1 cellular context compared by ENCODE assay signal in the genomic region with DNA sequence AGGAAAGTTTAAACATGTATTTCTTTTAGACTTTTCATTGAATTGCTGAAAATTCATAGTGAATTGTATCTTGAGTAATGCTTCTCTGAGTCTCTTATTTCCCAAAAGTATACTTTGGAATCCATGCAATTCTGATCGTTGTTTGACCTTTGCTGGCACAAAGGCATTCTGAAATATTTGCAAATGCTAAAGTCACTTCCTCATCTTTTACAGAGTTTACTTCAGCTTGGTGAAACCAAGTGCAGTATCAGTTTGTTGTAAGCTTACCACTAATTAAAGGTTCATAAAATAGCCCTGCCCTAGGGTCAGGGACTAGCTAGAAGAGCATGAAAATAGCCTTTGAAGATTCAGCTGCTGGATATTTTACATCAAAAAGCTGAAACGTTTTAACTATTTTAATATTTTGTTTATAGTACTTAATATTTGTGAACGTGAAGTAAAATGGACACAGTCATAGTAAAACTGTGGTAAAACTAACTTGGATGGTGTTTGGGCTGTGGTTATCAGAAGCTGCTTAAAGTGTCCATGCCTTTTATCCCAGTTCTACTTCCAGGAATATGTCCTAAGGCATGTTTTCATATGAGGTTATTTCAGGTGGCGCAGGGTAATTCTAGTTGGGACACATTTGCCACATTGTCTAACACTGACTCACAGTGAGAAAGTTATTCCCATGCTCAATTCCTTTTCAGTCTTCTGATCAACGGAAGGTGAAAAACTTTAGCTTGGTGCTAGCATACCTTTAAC.
TF ChIP-seq lines count a peak whose summit lies in the region.

No MANE protein-coding gene starts in this region.

TF ChIP-seq in GM23338, 12 proteins besides CTCF, POLR2A, EP300 and RAD21 (continued from another document):
- TF ChIP-seq, protein P1, sequence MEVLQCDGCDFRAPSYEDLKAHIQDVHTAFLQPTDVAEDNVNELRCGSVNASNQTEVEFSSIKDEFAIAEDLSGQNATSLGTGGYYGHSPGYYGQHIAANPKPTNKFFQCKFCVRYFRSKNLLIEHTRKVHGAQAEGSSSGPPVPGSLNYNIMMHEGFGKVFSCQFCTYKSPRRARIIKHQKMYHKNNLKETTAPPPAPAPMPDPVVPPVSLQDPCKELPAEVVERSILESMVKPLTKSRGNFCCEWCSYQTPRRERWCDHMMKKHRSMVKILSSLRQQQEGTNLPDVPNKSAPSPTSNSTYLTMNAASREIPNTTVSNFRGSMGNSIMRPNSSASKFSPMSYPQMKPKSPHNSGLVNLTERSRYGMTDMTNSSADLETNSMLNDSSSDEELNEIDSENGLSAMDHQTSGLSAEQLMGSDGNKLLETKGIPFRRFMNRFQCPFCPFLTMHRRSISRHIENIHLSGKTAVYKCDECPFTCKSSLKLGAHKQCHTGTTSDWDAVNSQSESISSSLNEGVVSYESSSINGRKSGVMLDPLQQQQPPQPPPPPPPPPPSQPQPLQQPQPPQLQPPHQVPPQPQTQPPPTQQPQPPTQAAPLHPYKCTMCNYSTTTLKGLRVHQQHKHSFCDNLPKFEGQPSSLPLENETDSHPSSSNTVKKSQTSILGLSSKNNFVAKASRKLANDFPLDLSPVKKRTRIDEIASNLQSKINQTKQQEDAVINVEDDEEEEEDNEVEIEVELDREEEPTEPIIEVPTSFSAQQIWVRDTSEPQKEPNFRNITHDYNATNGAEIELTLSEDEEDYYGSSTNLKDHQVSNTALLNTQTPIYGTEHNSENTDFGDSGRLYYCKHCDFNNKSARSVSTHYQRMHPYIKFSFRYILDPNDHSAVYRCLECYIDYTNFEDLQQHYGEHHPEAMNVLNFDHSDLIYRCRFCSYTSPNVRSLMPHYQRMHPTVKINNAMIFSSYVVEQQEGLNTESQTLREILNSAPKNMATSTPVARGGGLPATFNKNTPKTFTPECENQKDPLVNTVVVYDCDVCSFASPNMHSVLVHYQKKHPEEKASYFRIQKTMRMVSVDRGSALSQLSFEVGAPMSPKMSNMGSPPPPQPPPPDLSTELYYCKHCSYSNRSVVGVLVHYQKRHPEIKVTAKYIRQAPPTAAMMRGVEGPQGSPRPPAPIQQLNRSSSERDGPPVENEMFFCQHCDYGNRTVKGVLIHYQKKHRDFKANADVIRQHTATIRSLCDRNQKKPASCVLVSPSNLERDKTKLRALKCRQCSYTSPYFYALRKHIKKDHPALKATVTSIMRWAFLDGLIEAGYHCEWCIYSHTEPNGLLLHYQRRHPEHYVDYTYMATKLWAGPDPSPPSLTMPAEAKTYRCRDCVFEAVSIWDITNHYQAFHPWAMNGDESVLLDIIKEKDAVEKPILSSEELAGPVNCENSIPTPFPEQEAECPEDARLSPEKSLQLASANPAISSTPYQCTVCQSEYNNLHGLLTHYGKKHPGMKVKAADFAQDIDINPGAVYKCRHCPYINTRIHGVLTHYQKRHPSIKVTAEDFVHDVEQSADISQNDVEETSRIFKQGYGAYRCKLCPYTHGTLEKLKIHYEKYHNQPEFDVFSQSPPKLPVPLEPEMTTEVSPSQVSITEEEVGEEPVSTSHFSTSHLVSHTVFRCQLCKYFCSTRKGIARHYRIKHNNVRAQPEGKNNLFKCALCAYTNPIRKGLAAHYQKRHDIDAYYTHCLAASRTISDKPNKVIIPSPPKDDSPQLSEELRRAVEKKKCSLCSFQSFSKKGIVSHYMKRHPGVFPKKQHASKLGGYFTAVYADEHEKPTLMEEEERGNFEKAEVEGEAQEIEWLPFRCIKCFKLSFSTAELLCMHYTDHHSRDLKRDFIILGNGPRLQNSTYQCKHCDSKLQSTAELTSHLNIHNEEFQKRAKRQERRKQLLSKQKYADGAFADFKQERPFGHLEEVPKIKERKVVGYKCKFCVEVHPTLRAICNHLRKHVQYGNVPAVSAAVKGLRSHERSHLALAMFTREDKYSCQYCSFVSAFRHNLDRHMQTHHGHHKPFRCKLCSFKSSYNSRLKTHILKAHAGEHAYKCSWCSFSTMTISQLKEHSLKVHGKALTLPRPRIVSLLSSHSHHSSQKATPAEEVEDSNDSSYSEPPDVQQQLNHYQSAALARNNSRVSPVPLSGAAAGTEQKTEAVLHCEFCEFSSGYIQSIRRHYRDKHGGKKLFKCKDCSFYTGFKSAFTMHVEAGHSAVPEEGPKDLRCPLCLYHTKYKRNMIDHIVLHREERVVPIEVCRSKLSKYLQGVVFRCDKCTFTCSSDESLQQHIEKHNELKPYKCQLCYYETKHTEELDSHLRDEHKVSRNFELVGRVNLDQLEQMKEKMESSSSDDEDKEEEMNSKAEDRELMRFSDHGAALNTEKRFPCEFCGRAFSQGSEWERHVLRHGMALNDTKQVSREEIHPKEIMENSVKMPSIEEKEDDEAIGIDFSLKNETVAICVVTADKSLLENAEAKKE (CRISPR knock-in tag; IDR thresholded peaks at IDR 0.05), result no peak
- TF ChIP-seq ZNF114 (CRISPR knock-in tag; IDR thresholded peaks at IDR 0.05), result no peak
- TF ChIP-seq, protein P2, sequence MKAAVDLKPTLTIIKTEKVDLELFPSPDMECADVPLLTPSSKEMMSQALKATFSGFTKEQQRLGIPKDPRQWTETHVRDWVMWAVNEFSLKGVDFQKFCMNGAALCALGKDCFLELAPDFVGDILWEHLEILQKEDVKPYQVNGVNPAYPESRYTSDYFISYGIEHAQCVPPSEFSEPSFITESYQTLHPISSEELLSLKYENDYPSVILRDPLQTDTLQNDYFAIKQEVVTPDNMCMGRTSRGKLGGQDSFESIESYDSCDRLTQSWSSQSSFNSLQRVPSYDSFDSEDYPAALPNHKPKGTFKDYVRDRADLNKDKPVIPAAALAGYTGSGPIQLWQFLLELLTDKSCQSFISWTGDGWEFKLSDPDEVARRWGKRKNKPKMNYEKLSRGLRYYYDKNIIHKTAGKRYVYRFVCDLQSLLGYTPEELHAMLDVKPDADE (IDR thresholded peaks at IDR 0.05), result no peak
- no peak for TF ChIP-seq JUNB (IDR thresholded peaks at IDR 0.05; ENCODE audit: unreplicated experiment)
- no peak for TF ChIP-seq EZH2 (IDR thresholded peaks at IDR 0.05; ENCODE audit: low read depth, unreplicated experiment)
- TF ChIP-seq POLR2AphosphoS5 (IDR thresholded peaks at IDR 0.05; ENCODE audit: low read depth), result no peak
- TF ChIP-seq, protein P3, sequence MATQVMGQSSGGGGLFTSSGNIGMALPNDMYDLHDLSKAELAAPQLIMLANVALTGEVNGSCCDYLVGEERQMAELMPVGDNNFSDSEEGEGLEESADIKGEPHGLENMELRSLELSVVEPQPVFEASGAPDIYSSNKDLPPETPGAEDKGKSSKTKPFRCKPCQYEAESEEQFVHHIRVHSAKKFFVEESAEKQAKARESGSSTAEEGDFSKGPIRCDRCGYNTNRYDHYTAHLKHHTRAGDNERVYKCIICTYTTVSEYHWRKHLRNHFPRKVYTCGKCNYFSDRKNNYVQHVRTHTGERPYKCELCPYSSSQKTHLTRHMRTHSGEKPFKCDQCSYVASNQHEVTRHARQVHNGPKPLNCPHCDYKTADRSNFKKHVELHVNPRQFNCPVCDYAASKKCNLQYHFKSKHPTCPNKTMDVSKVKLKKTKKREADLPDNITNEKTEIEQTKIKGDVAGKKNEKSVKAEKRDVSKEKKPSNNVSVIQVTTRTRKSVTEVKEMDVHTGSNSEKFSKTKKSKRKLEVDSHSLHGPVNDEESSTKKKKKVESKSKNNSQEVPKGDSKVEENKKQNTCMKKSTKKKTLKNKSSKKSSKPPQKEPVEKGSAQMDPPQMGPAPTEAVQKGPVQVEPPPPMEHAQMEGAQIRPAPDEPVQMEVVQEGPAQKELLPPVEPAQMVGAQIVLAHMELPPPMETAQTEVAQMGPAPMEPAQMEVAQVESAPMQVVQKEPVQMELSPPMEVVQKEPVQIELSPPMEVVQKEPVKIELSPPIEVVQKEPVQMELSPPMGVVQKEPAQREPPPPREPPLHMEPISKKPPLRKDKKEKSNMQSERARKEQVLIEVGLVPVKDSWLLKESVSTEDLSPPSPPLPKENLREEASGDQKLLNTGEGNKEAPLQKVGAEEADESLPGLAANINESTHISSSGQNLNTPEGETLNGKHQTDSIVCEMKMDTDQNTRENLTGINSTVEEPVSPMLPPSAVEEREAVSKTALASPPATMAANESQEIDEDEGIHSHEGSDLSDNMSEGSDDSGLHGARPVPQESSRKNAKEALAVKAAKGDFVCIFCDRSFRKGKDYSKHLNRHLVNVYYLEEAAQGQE (IDR thresholded peaks at IDR 0.05; ENCODE audit: unreplicated experiment), result no peak
TF ChIP-seq in GM23338: peak in this region for 0.
